Comparison of ENCODE assay signal across 8 cellular contexts in the genomic region with DNA sequence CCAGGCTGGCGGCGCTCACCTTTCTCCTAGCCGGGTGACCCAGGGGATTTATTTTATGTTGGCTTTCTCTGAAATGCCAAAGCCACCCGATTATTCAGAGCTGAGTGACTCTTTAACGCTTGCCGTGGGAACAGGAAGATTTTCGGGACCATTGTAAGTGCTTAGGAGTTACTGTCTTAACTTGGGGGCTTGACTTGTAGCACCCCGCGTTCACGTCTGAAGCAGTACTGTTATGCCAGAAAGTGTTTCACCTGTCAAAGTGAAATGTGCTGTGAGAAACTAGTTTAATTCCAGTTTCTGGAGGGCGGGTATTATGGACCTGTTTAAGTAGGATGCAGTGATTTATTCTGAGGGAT. TPM values are rescaled to one million over a fixed set of nuclear protein-coding genes. Genes with fewer than 3 reads are reported as not detected.
DNase-seq lines count a peak whose midpoint lies in the region; ATAC-seq and TF ChIP-seq lines count a peak whose summit lies in the region.

No MANE protein-coding gene starts in this region.

- H3K9me3 Mint-ChIP-seq in natural killer cell, result no peaks in the 10 kb centered on the region

- intact Hi-C loops in natural killer cell (cut with micrococcal nuclease), result loop anchor here (1.0 to 10.0 kb wide), 3 partner anchors 22 to 148 kb away; partner anchors contain the start of genes BTBD7, GON7, ITPK1 and UBR7

- peak overlapping the region; percentile 96 for H3K4me2 ChIP-seq in Karpas-422 (ENCODE audit: low read depth, low read length, poor library complexity, severe bottlenecking)

- no peaks in the 10 kb centered on the region for H3K9me3 ChIP-seq in Karpas-422 (ENCODE audit: low read length)

- H3K4me1 Mint-ChIP-seq in natural killer cell, result peaks cover 28 to 33% of the 10 kb centered on the region in 2 donors

- TF ChIP-seq CTCF in coronary artery (IDR thresholded peaks at IDR 0.05) (no peak), natural killer cell (IDR thresholded peaks at IDR 0.05) (no peak)

- ATAC-seq in GM18907 (IDR thresholded peaks at IDR 0.05; ENCODE audit: unreplicated experiment) (peak; percentile 16), natural killer cell (no peak), GM19328 (IDR thresholded peaks at IDR 0.05; ENCODE audit: unreplicated experiment) (no peak), HG03108 (IDR thresholded peaks at IDR 0.05; ENCODE audit: unreplicated experiment) (no peak)

- H3K9me2 ChIP-seq in Karpas-422 (replicated peaks; ENCODE audit: insufficient read depth, low read length), result no peaks in the 10 kb centered on the region

- H4K20me1 ChIP-seq in Karpas-422 (ENCODE audit: insufficient read depth, low read depth, low read length), result peaks cover 27% of the 10 kb centered on the region

- peak overlapping the region; percentile 91 to 94 for H3K27ac Mint-ChIP-seq in natural killer cell

- no peaks in the 10 kb centered on the region for H3K27me3 Mint-ChIP-seq in natural killer cell (ENCODE audit: low read depth in 2 of 2)

- DNase-seq in Karpas-422 (peak; percentile 68), coronary artery (ENCODE audit: low spot score) (no peak), natural killer cell (no peak), ureter (ENCODE audit: low spot score) (no peak), HK-2 (ENCODE audit: unreplicated experiment) (no peak)

- H3K27ac ChIP-seq in Karpas-422 (ENCODE audit: low read length), result peak overlapping the region; percentile 81
- peak overlapping the region; percentile 81 to 91 for H3K27ac ChIP-seq in coronary artery

- peaks cover 71% of the 10 kb centered on the region for H3K79me2 ChIP-seq in Karpas-422 (ENCODE audit: low read length)

- H2AFZ ChIP-seq in Karpas-422 (ENCODE audit: low read length), result peak overlapping the region; percentile 65; the same call in 1 of the 2 replicates

- H3K36me3 ChIP-seq in Karpas-422 (ENCODE audit: insufficient read depth, low read length), result peaks cover 43% of the 10 kb centered on the region; the same call in 1 of the 2 replicates

- peak overlapping the region; percentile 94 for H3K4me3 Mint-ChIP-seq in natural killer cell

- H3K36me3 Mint-ChIP-seq in natural killer cell, result no peaks in the 10 kb centered on the region

- no peaks in the 10 kb centered on the region for H3K27me3 ChIP-seq in Karpas-422 (ENCODE audit: low read length)

- H3K4me1 ChIP-seq in Karpas-422 (ENCODE audit: low read length), result peaks cover 30% of the 10 kb centered on the region

- H3K4me3 ChIP-seq in Karpas-422 (ENCODE audit: low read length) (peak overlapping the region; percentile 98), coronary artery (peak overlapping the region; percentile 81)

- peak overlapping the region; percentile 94 for H3K9ac ChIP-seq in Karpas-422 (ENCODE audit: low read length)

RNA-seq across cellular contexts. Expression of gene LYSET, which starts 0.2 kb away (rescaled TPM):
- total RNA-seq in Karpas-422 (2014; rRNA removed; shearing (Covaris generic); ENCODE audit: low replicate concordance), result 21.1 and 35.7 TPM in 2 replicates
- 10 to 100 TPM in 1 of 3 donors, 1 to 10 TPM in 2; 6.1 to 13.1 (median 9.0) TPM for total RNA-seq in natural killer cell
- total RNA-seq in ureter, result 22.1 TPM

RNA-seq across cellular contexts. Expression of gene MOAP1, which starts 0.6 kb away (rescaled TPM):
- 50.8 and 79.2 TPM in 2 replicates for total RNA-seq in Karpas-422 (2014; rRNA removed; shearing (Covaris generic); ENCODE audit: low replicate concordance)
- total RNA-seq in natural killer cell (100 to 1,000 TPM in 1 of 3 donors, 10 to 100 TPM in 2; 89.5 to 106 (median 91.4) TPM), ureter (23.2 TPM)

RNA-seq across cellular contexts. Expression of gene GON7, which starts 21.6 kb away (rescaled TPM):
- 40.6 and 60.3 TPM in 2 replicates for total RNA-seq in Karpas-422 (2014; rRNA removed; shearing (Covaris generic); ENCODE audit: low replicate concordance)
- total RNA-seq in natural killer cell, result 1 to 10 TPM; 3.2 to 6.6 (median 5.2) TPM
- 9.6 TPM for total RNA-seq in ureter

RNA-seq across cellular contexts. Expression of gene UBR7, which starts 21.7 kb away (rescaled TPM):
- 41.0 and 74.8 TPM in 2 replicates for total RNA-seq in Karpas-422 (2014; rRNA removed; shearing (Covaris generic); ENCODE audit: low replicate concordance)
- 10 to 100 TPM; 17.0 to 23.4 (median 18.6) TPM for total RNA-seq in natural killer cell
- 19.1 TPM for total RNA-seq in ureter
